In the genomic region with DNA sequence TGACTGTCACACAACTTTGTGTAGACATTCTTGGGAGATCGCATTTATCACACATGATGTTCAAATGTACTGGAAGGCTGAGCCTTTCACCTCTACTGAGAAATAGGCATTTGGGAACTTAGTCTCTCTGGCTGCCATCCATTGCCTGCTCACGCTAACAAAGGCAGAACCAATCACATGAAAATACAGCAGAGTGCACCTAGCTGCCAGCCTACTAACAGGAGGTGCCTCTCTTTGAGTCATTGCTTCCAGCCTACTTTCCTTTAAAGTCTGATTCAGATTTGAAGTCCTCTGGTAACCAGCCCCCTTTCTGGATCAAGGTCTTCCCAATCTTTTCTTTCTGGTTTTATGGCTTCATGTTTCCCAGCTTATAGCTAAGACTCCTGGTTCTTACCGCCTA, we compare ENCODE assay signal across 24 cellular contexts.
"Had no signal": no experiment of that assay in that cellular context is flagged by ENCODE, and none has a peak within 500 bp of the region (broad histone marks: within the 10 kb centered on the region; RNA-seq: fewer than 3 reads in every experiment).

No MANE protein-coding gene starts in this region.

- H3K27me3 ChIP-seq: esophagus squamous epithelium, ovary, stomach, tibial artery had no signal

- H3K4me3 Mint-ChIP-seq: activated naive CD4-positive, alpha-beta T cell treated with anti-CD3 and anti-CD28 coated beads, Interleukin-2, amount 50 U/mL, for 24 hours; activated T-helper 1 cell treated with anti-CD3 and anti-CD28 coated beads, Interleukin-12 subunit alpha, Interleukin-12 subunit beta, Interleukin-2, Interleukin-4 antibody, amounts not matched to agents 30 ng/mL and 10 ng/mL and 1 ng/mL, durations not matched to agents 14 hours and 24 hours and 36 hours; central memory CD8-positive, alpha-beta T cell; dendritic cell treated with granulocyte-macrophage colony-stimulating factor and Interleukin-4, amounts not matched to agents 40 ng/mL and 50 ng/mL, for 4 days; mesothelial cell of epicardium; naive B cell; stimulated activated naive B cell treated with anti-CD40 and anti-IgM and Interleukin-4, amounts not matched to agents 10 μg/mL and 1 μg/mL and 100 μg/mL, for 72 hours; T-helper 17 cell had no signal

- H3K27ac ChIP-seq: esophagus squamous epithelium, ovary, skin epidermis, stomach, tibial artery had no signal

- H3K9me3 Mint-ChIP-seq: activated naive CD4-positive, alpha-beta T cell treated with anti-CD3 and anti-CD28 coated beads, Interleukin-2, amount 50 U/mL, for 24 hours; central memory CD8-positive, alpha-beta T cell; dendritic cell treated with granulocyte-macrophage colony-stimulating factor and Interleukin-4, amounts not matched to agents 40 ng/mL and 50 ng/mL, for 4 days; mesothelial cell of epicardium had no signal

- H3K27ac Mint-ChIP-seq: activated naive CD4-positive, alpha-beta T cell treated with anti-CD3 and anti-CD28 coated beads, Interleukin-2, amount 50 U/mL, for 24 hours; activated T-helper 1 cell treated with anti-CD3 and anti-CD28 coated beads, Interleukin-12 subunit alpha, Interleukin-12 subunit beta, Interleukin-2, Interleukin-4 antibody, amounts not matched to agents 30 ng/mL and 10 ng/mL and 1 ng/mL, durations not matched to agents 14 hours and 24 hours and 36 hours; dendritic cell treated with granulocyte-macrophage colony-stimulating factor and Interleukin-4, amounts not matched to agents 40 ng/mL and 50 ng/mL, for 4 days; mesothelial cell of epicardium; stimulated activated naive B cell treated with anti-CD40 and anti-IgM and Interleukin-4, amounts not matched to agents 10 μg/mL and 1 μg/mL and 100 μg/mL, for 72 hours had no signal

- H3K9me3 ChIP-seq: esophagus squamous epithelium, ovary, stomach, tibial artery had no signal

- H3K4me3 ChIP-seq: esophagus squamous epithelium, ovary, skin epidermis, stomach, tibial artery had no signal

- H3K27me3 Mint-ChIP-seq: activated naive CD4-positive, alpha-beta T cell treated with anti-CD3 and anti-CD28 coated beads, Interleukin-2, amount 50 U/mL, for 24 hours; central memory CD8-positive, alpha-beta T cell; progenitor cell of endocrine pancreas; T-helper 17 cell had no signal

- H3K4me1 Mint-ChIP-seq: naive B cell had no signal

- DNase-seq: activated CD4-positive, alpha-beta T cell treated with anti-CD3 and anti-CD28 coated beads, Interleukin-2, amount 50 U/mL, for 1 hour; activated CD4-positive, CD25-positive, alpha-beta regulatory T cell treated with anti-CD3 and anti-CD28 coated beads, Interleukin-2, amount 50 U/mL, for 72 hours; activated gamma-delta T cell; activated T-cell treated with anti-CD3 and anti-CD28 coated beads for 4 hours; anterior cingulate cortex; esophagus squamous epithelium; left colon; naive B cell; ovary; stimulated activated CD4-positive, alpha-beta T cell treated with anti-CD3 and anti-CD28 coated beads, Interleukin-12 subunit alpha, Interleukin-12 subunit beta, amount 100 ng/mL, for 4 hours; stimulated activated CD4-positive, alpha-beta T cell treated with anti-CD3 and anti-CD28 coated beads, Interleukin-4, amount 100 ng/mL, for 24 hours; stimulated activated naive B cell treated with anti-CD40 and anti-IgM and Interleukin-4, amounts not matched to agents 10 μg/mL and 1 μg/mL and 100 μg/mL, for 72 hours; stomach; T-helper 17 cell; T1000; tibial artery had no signal

- ATAC-seq: left colon; sciatic nerve; stimulated activated naive B cell treated with anti-CD40 and anti-IgM and Interleukin-4, amounts not matched to agents 10 μg/mL and 1 μg/mL and 100 μg/mL, for 72 hours; T-helper 17 cell had no signal

- H3K36me3 Mint-ChIP-seq: activated naive CD4-positive, alpha-beta T cell treated with anti-CD3 and anti-CD28 coated beads, Interleukin-2, amount 50 U/mL, for 24 hours; mesothelial cell of epicardium; naive B cell; stimulated activated naive B cell treated with anti-CD40 and anti-IgM and Interleukin-4, amounts not matched to agents 10 μg/mL and 1 μg/mL and 100 μg/mL, for 72 hours had no signal

- H3K36me3 ChIP-seq: esophagus squamous epithelium, ovary, stomach, tibial artery had no signal
